ENCODE assay signal across 10 cellular contexts in the genomic region with DNA sequence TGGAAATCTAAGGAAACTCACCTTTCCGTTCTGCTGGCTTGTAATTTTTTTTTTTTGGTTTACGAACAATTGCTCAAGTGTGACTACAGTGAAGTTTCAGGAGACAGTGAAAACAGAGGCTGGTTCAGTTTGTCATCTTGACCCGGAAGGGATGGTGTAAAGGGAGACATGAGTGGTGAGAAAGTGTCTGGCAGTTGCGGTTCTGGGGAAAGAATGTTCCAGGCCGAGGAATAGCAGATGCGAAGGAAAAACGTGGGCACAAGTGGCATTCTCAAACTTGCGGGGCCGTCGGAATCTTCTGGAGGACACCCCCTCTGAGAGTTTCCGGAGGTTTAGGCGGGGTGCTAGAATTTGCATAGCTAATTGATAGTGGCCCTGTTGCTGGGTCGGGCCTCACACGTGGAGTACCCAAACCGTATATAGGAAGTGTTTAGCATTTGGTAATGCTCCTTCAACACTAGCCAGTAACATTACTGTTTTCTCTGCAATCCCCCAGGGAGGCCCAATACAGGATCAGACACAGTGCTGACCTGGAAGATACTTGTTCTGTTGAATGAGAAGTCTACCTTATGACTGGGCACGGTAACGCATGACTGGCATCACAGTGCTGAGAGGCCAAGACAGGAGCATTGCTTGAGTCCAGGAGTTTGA.
A peak's percentile ranks its signal among the peaks of the same experiment; 100 is the strongest.
DNase-seq lines count a peak whose midpoint lies in the region; ATAC-seq and TF ChIP-seq lines count a peak whose summit lies in the region.
"Had no signal": no experiment of that assay in that cellular context is flagged by ENCODE, and none has a peak within 500 bp of the region (broad histone marks: within the 10 kb centered on the region; RNA-seq: fewer than 3 reads in every experiment).

No MANE protein-coding gene starts in this region.

- peaks cover 37% of the 10 kb centered on the region for H3K27me3 Mint-ChIP-seq in stimulated activated naive CD8-positive, alpha-beta T cell treated with anti-CD3 and anti-CD28 coated beads, Interleukin-15, amount 100 ng/mL, for 72 hours
- peaks cover 56% of the 10 kb centered on the region for H3K27me3 Mint-ChIP-seq in nephron progenitor cell (ENCODE audit: low read depth, poor library complexity)

- TF ChIP-seq CTCF in nephron progenitor cell (IDR thresholded peaks at IDR 0.05), result no peak

- no peak for ATAC-seq in stimulated activated naive CD8-positive, alpha-beta T cell treated with anti-CD3 and anti-CD28 coated beads, Interleukin-15, Interleukin-2, amounts not matched to agents 100 U/mL and 50 U/mL, for 24 hours
- no peak for ATAC-seq in stimulated activated naive CD8-positive, alpha-beta T cell treated with anti-CD3 and anti-CD28 coated beads, Interleukin-15, amount 100 ng/mL, for 72 hours
- peak; percentile 38 for ATAC-seq in HG02763 (IDR thresholded peaks at IDR 0.05; ENCODE audit: unreplicated experiment)

- no peaks in the 10 kb centered on the region for H3K9me3 Mint-ChIP-seq in stimulated activated naive CD8-positive, alpha-beta T cell treated with anti-CD3 and anti-CD28 coated beads, Interleukin-15, amount 100 ng/mL, for 72 hours
- H3K9me3 Mint-ChIP-seq in nephron progenitor cell, result peaks cover 10% of the 10 kb centered on the region

- H3K4me1 Mint-ChIP-seq in stimulated activated naive CD8-positive, alpha-beta T cell treated with anti-CD3 and anti-CD28 coated beads, Interleukin-15, amount 100 ng/mL, for 72 hours, result peaks cover 35% of the 10 kb centered on the region
- peaks cover 32% of the 10 kb centered on the region for H3K4me1 Mint-ChIP-seq in nephron progenitor cell

- no peaks in the 10 kb centered on the region for H3K36me3 Mint-ChIP-seq in nephron progenitor cell (ENCODE audit: low read depth)

- H3K4me3 Mint-ChIP-seq in stimulated activated naive CD8-positive, alpha-beta T cell treated with anti-CD3 and anti-CD28 coated beads, Interleukin-15, amount 100 ng/mL, for 72 hours, result no peak overlapping the region
- no peak overlapping the region for H3K4me3 Mint-ChIP-seq in nephron progenitor cell

- H3K27ac Mint-ChIP-seq in stimulated activated naive CD8-positive, alpha-beta T cell treated with anti-CD3 and anti-CD28 coated beads, Interleukin-15, amount 100 ng/mL, for 72 hours, result no peak overlapping the region
- no peak overlapping the region for H3K27ac Mint-ChIP-seq in nephron progenitor cell

- peak; percentile 6 for DNase-seq in stimulated activated naive CD8-positive, alpha-beta T cell treated with anti-CD3 and anti-CD28 coated beads, Interleukin-15, Interleukin-2, amounts not matched to agents 100 U/mL and 50 U/mL, for 24 hours
- no peak for DNase-seq in stimulated activated naive CD8-positive, alpha-beta T cell treated with anti-CD3 and anti-CD28 coated beads, Interleukin-15, amount 100 ng/mL, for 72 hours
- DNase-seq in NAMALWA (ENCODE audit: low spot score) (peak; percentile 96), NCI-H146 treated with DMSO at 0.1 percent for 48 hours (lab: John Stamatoyannopoulos, UW; ENCODE audit: unreplicated experiment) (no peak), amygdala (lab: John Stamatoyannopoulos, UW) (no peak), NCI-H2081 (lab: John Stamatoyannopoulos, UW) (no peak), nephron progenitor cell (no peak)
- DNase-seq: NCI-H187, WERI-Rb-1 had no signal

Comparison
In these comparisons a context has a peak if more than half of its experiments do, and no peak if none do; other contexts are left out.
1. DNase-seq: peak in stimulated activated naive CD8-positive, alpha-beta T cell treated with anti-CD3 and anti-CD28 coated beads, Interleukin-15, Interleukin-2, amounts not matched to agents 100 U/mL and 50 U/mL, for 24 hours (single experiment) and NAMALWA (single experiment); none in stimulated activated naive CD8-positive, alpha-beta T cell treated with anti-CD3 and anti-CD28 coated beads, Interleukin-15, amount 100 ng/mL, for 72 hours (0 of 2), NCI-H146 treated with DMSO at 0.1 percent for 48 hours (single experiment), amygdala (0 of 56), NCI-H2081 (0 of 2) and nephron progenitor cell (single experiment).